8 cellular contexts compared by ENCODE assay signal in genomic region chr11:124673333-124674167, GRCh38. TPM values are rescaled to one million over a fixed set of nuclear protein-coding genes. Genes with fewer than 3 reads are reported as not detected.
DNase-seq lines count a peak whose midpoint lies in the region; ATAC-seq and TF ChIP-seq lines count a peak whose summit lies in the region.

Gene SIAE (minus strand): TSS chr11:124673739. CDS start chr11:124673708, 31 bp downstream.
Gene SPA17 (plus strand): TSS chr11:124673904. CDS start chr11:124675265, 1,361 bp downstream.

- ATAC-seq in GM19351 (IDR thresholded peaks at IDR 0.05; ENCODE audit: unreplicated experiment) (peak; percentile 82), HG03520 (IDR thresholded peaks at IDR 0.05; ENCODE audit: unreplicated experiment) (peak; percentile 77)
- ATAC-seq in activated CD8-positive, alpha-beta T cell treated with anti-CD3 and anti-CD28 coated beads, Interleukin-2, amount 10 ng/mL, durations not matched to agents 7 days and 5 days = peak; percentile 92

- TF ChIP-seq CTCF in CD14-positive monocyte (IDR thresholded peaks at IDR 0.05) (no peak), lower leg skin (IDR thresholded peaks at IDR 0.05) (no peak)

- no peaks in the 10 kb centered on the region for H3K36me3 Mint-ChIP-seq in CD14-positive monocyte
- H3K36me3 Mint-ChIP-seq in activated CD8-positive, alpha-beta T cell treated with anti-CD3 and anti-CD28 coated beads, Interleukin-2, amount 10 ng/mL, durations not matched to agents 7 days and 5 days (ENCODE audit: low read depth) = peaks cover 4% of the 10 kb centered on the region

- peaks cover 5% of the 10 kb centered on the region for H3K4me1 ChIP-seq in ectodermal cell (ENCODE audit: control insufficient read depth, insufficient read depth, low read length)

- peak within 1 kb of the TSS; percentile 88 to 93 for H3K4me3 Mint-ChIP-seq in CD14-positive monocyte
- peak within 1 kb of the TSS; percentile 86 for H3K4me3 Mint-ChIP-seq in activated CD8-positive, alpha-beta T cell treated with anti-CD3 and anti-CD28 coated beads, Interleukin-2, amount 10 ng/mL, durations not matched to agents 7 days and 5 days

- 0 to 1% methylated on average over 58 of the region's 58 CpGs for WGBS in ectodermal cell, 2 experiments
- 0 to 1% methylated on average over 48 to 54 of the region's 58 CpGs for WGBS in lower leg skin, 2 donors

- TF ChIP-seq POLR2A in lower leg skin (IDR thresholded peaks at IDR 0.05) = no peak

- POLR2A ChIA-PET in activated CD8-positive, alpha-beta T cell treated with anti-CD3 and anti-CD28 coated beads, Interleukin-2, amount 10 ng/mL, durations not matched to agents 7 days and 5 days (lab: Charles Lee) = interaction anchor here (0.6 to 1.9 kb wide), 4 partner anchors 51 to 125 kb away, joined by 3 to 6 read pairs (median 4); partner anchors contain the start of gene TBRG1

- DNase-seq in CD14-positive monocyte (ENCODE audit: low spot score) = peak; percentile 80
- peak; percentile 60 for DNase-seq in NCI-H82 treated with DMSO at 0.1 percent for 48 hours (lab: John Stamatoyannopoulos, UW; ENCODE audit: unreplicated experiment)
- peak; percentile 90 for DNase-seq in activated CD8-positive, alpha-beta T cell treated with anti-CD3 and anti-CD28 coated beads, Interleukin-2, amount 10 ng/mL, durations not matched to agents 7 days and 5 days
- peak; percentile 89 to 98 for DNase-seq in lower leg skin (ENCODE audit: low spot score in 2 of 2)
- DNase-seq in stimulated activated CD4-positive, alpha-beta T cell treated with anti-CD3 and anti-CD28 coated beads, Interleukin-4, amount 100 ng/mL, for 4 hours = peak; percentile 79 to 82

- intact Hi-C loops in CD14-positive monocyte (cut with micrococcal nuclease) (loop anchor here in 1 of 2 donors (5.0 kb wide), 1 partner anchor 129 kb away; the partner anchor contains the start of gene MSANTD2), lower leg skin (cut with DNase I; ENCODE audit: low total_unique reads) (loop anchor here (5.0 kb wide), 1 partner anchor 89 kb away; the partner anchor contains the start of gene ESAM)

- no peaks in the 10 kb centered on the region for H3K27me3 Mint-ChIP-seq in CD14-positive monocyte (ENCODE audit: low read depth in 3 of 3)
- no peaks in the 10 kb centered on the region for H3K27me3 Mint-ChIP-seq in activated CD8-positive, alpha-beta T cell treated with anti-CD3 and anti-CD28 coated beads, Interleukin-2, amount 10 ng/mL, durations not matched to agents 7 days and 5 days (ENCODE audit: low read depth)

- H3K36me3 ChIP-seq in ectodermal cell (ENCODE audit: control insufficient read depth, insufficient read depth, low read length) = no peaks in the 10 kb centered on the region

- CTCF ChIA-PET in activated CD8-positive, alpha-beta T cell treated with anti-CD3 and anti-CD28 coated beads, Interleukin-2, amount 10 ng/mL, durations not matched to agents 7 days and 5 days (lab: Charles Lee) = interaction anchor here (0.7 to 2.2 kb wide), 13 partner anchors 50 to 203 kb away, joined by 3 to 13 read pairs (median 5); partner anchors contain the start of gene TBRG1

- H3K9me3 ChIP-seq in ectodermal cell (ENCODE audit: control insufficient read depth, low read length) = no peaks in the 10 kb centered on the region

- peak within 1 kb of the TSS; percentile 80 for H3K27ac ChIP-seq in ectodermal cell (ENCODE audit: insufficient read depth, low read depth, low read length, poor library complexity, severe bottlenecking)

- peaks cover 38% of the 10 kb centered on the region for H3K4me1 Mint-ChIP-seq in CD14-positive monocyte
- H3K4me1 Mint-ChIP-seq in activated CD8-positive, alpha-beta T cell treated with anti-CD3 and anti-CD28 coated beads, Interleukin-2, amount 10 ng/mL, durations not matched to agents 7 days and 5 days (ENCODE audit: low read depth) = peaks cover 34% of the 10 kb centered on the region

- peak within 1 kb of the TSS; percentile 72 for H3K4me3 ChIP-seq in ectodermal cell (ENCODE audit: insufficient read depth, low read depth, low read length)
- peak within 1 kb of the TSS; percentile 76 for H3K4me3 ChIP-seq in lower leg skin (ENCODE audit: low read depth, poor library complexity, severe bottlenecking)

- peak within 1 kb of the TSS; percentile 92 to 99 (median 97) for H3K27ac Mint-ChIP-seq in CD14-positive monocyte
- H3K27ac Mint-ChIP-seq in activated CD8-positive, alpha-beta T cell treated with anti-CD3 and anti-CD28 coated beads, Interleukin-2, amount 10 ng/mL, durations not matched to agents 7 days and 5 days = peak within 1 kb of the TSS; percentile 89

- H3K27me3 ChIP-seq in ectodermal cell (ENCODE audit: control insufficient read depth, insufficient read depth, low read length, poor library complexity, severe bottlenecking) = peaks cover 18% of the 10 kb centered on the region

- H3K9me3 Mint-ChIP-seq in CD14-positive monocyte = peaks cover 0 to 2% (median 0%) of the 10 kb centered on the region in 7 donors
- H3K9me3 Mint-ChIP-seq in activated CD8-positive, alpha-beta T cell treated with anti-CD3 and anti-CD28 coated beads, Interleukin-2, amount 10 ng/mL, durations not matched to agents 7 days and 5 days (ENCODE audit: insufficient read depth) = no peaks in the 10 kb centered on the region

RNA-seq across cellular contexts. Expression of gene SIAE, which starts in this region (rescaled TPM):
- 1 to 10 TPM; 6.7 to 7.8 TPM for polyA plus RNA-seq in CD14-positive monocyte
- total RNA-seq in activated CD8-positive, alpha-beta T cell treated with anti-CD3 and anti-CD28 coated beads, Interleukin-2, amount 10 ng/mL, durations not matched to agents 7 days and 5 days = 1 to 10 TPM; 4.8 to 5.7 TPM
- 5.6 TPM for polyA plus RNA-seq in ectodermal cell (2013, experiment 1 of 4)
- polyA plus RNA-seq in ectodermal cell (2013, experiment 2 of 4) = 7.9 TPM
- polyA plus RNA-seq in ectodermal cell (2013, experiment 3 of 4) = 5.5 TPM
- 7.5 TPM for polyA plus RNA-seq in ectodermal cell (2013, experiment 4 of 4)
- total RNA-seq in lower leg skin = 1 to 10 TPM; 4.1 to 6.4 (median 6.1) TPM

RNA-seq across cellular contexts. Expression of gene SPA17, which starts in this region (rescaled TPM):
- polyA plus RNA-seq in CD14-positive monocyte = 1 to 10 TPM; 4.2 to 6.7 TPM
- 1 to 10 TPM; 2.6 TPM for total RNA-seq in activated CD8-positive, alpha-beta T cell treated with anti-CD3 and anti-CD28 coated beads, Interleukin-2, amount 10 ng/mL, durations not matched to agents 7 days and 5 days
- polyA plus RNA-seq in ectodermal cell (2013, experiment 1 of 4) = 44.5 TPM
- polyA plus RNA-seq in ectodermal cell (2013, experiment 2 of 4) = 47.9 TPM
- 45.3 TPM for polyA plus RNA-seq in ectodermal cell (2013, experiment 3 of 4)
- polyA plus RNA-seq in ectodermal cell (2013, experiment 4 of 4) = 51.4 TPM
- 1 to 10 TPM; 1.9 to 6.2 (median 2.9) TPM for total RNA-seq in lower leg skin

Comparison
In these comparisons a context has a peak if more than half of its experiments do, and no peak if none do; other contexts are left out.
1. Peak in every context shown above with its lines: DNase-seq, ATAC-seq, H3K4me3 ChIP-seq and H3K27ac ChIP-seq.